In the genomic region with DNA sequence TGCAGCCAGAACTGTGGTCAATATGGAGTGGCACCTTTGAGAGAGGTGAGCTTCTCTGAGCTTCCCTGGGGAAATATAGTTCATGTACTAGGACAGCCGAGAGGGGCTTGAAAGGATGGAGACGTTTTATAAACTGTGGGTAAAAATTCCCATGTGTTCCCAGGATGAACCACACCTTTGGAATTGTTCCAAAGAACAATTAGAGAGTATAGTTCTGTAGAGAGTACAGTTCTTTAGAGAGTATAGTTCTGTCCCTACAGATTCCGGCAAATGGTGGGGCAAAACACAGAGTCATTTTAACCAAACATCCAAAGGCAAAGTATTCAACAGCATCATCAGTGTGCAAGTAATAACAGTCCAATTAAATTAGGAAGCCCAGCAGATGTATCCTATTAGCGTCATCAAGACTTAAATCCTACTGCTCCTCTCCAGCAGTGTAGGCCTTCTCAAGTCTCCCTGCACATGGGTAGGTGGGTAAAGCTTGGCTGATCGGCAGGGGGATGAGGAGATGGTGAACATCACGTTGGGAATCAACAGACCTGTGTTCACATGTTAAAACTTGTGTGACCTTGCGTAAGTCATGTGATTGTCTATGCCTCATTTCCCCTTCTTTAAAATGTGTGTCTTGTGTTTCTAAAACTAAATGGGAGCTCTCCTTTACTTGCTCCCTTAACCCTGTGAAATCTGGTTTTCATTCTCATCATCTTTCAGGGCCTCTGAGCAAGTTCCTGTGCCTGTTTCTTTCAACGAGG, we compare ENCODE assay signal across 17 cellular contexts.
"Had no signal": no experiment of that assay in that cellular context is flagged by ENCODE, and none has a peak within 500 bp of the region (broad histone marks: within the 10 kb centered on the region; RNA-seq: fewer than 3 reads in every experiment).

No MANE protein-coding gene starts in this region.

- DNase-seq: activated CD4-positive, alpha-beta T cell treated with anti-CD3 and anti-CD28 coated beads, Interleukin-2, amount 50 U/mL, for 1 hour; activated CD4-positive, CD25-positive, alpha-beta regulatory T cell; activated effector memory CD4-positive, alpha-beta T cell treated with Interleukin-2 at 50 U/mL for 16 hours; activated T-cell treated with anti-CD3 and anti-CD28 coated beads, Interleukin-2, amount 50 U/mL, for 1 hour; brain microvascular endothelial cell; heart left ventricle; islet precursor cell; left ventricle myocardium inferior; mesendoderm; pancreas; stimulated activated CD4-positive, alpha-beta T cell treated with anti-CD3 and anti-CD28 coated beads, Interleukin-4, amount 100 ng/mL, for 24 hours; T-helper 2 cell; upper lobe of right lung had no signal

- H3K4me1 Mint-ChIP-seq: neural crest cell had no signal

- ATAC-seq: heart left ventricle, pancreas, upper lobe of right lung had no signal

- H3K27ac Mint-ChIP-seq: stimulated activated naive CD8-positive, alpha-beta T cell treated with anti-CD3 and anti-CD28 coated beads, Interleukin-15, Interleukin-2, amounts not matched to agents 100 ng/mL and 50 ng/mL, for 24 hours had no signal

- H3K4me3 ChIP-seq: heart left ventricle, left ventricle myocardium inferior, pancreas, upper lobe of right lung had no signal

- H3K27ac ChIP-seq: brain microvascular endothelial cell, heart left ventricle, left ventricle myocardium inferior, pancreas, upper lobe of right lung had no signal

- H3K4me1 ChIP-seq: heart left ventricle, left ventricle myocardium inferior, pancreas, upper lobe of right lung had no signal

- H3K27me3 Mint-ChIP-seq: activated naive CD8-positive, alpha-beta T cell; stimulated activated naive CD8-positive, alpha-beta T cell treated with anti-CD3 and anti-CD28 coated beads, Interleukin-15, Interleukin-2, amounts not matched to agents 100 ng/mL and 50 ng/mL, for 24 hours had no signal

- H3K36me3 Mint-ChIP-seq: activated naive CD8-positive, alpha-beta T cell had no signal

- H3K36me3 ChIP-seq: brain microvascular endothelial cell, heart left ventricle, left ventricle myocardium inferior, pancreas, upper lobe of right lung had no signal

- FAIRE-seq: frontal cortex, pancreas had no signal

- H3K9me3 ChIP-seq: heart left ventricle, left ventricle myocardium inferior, pancreas, upper lobe of right lung had no signal

- H3K27me3 ChIP-seq: brain microvascular endothelial cell had no signal

- H3K4me3 Mint-ChIP-seq: activated naive CD8-positive, alpha-beta T cell; neural crest cell; stimulated activated naive CD8-positive, alpha-beta T cell treated with anti-CD3 and anti-CD28 coated beads, Interleukin-15, Interleukin-2, amounts not matched to agents 100 ng/mL and 50 ng/mL, for 24 hours had no signal

- H3K9me3 Mint-ChIP-seq: neural crest cell; stimulated activated naive CD8-positive, alpha-beta T cell treated with anti-CD3 and anti-CD28 coated beads, Interleukin-15, Interleukin-2, amounts not matched to agents 100 ng/mL and 50 ng/mL, for 24 hours had no signal
